1 cellular context compared by ENCODE assay signal in the genomic region with DNA sequence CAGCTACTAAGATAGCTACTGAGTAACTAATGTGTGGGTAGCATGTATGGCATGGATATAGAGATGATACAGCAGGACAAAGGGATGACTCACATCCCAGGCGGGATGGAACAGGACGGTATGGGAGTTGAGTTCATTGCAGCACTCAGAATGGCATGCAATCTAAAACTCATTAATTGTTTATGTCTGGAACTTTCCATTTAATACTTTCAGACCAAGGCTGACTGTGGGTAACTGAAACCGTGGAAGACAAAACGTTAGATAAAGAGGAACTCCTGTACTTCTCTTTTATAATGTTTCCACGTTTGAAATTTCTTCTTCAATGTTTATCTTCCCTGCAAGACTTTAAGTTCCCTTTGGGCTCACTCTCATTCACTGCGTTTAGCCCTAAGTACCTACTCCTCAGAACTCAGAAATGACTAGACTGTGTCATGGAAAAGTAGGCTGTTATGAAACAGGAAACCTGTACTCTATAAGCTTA.
TF ChIP-seq lines count a peak whose summit lies in the region.

No MANE protein-coding gene starts in this region.

TF ChIP-seq in SK-N-SH, 30 proteins besides CTCF, POLR2A, EP300 and RAD21 (continued from another document):
- TF ChIP-seq POLR2AphosphoS5 (IDR thresholded peaks at IDR 0.05; ENCODE audit: low read depth, low read length) (no peak), ELF1 (IDR thresholded peaks at IDR 0.05) (no peak), RFX5 (IDR thresholded peaks at IDR 0.05; ENCODE audit: low read length) (no peak), YY1 (IDR thresholded peaks at IDR 0.05; ENCODE audit: low read depth) (no peak), USF1 (IDR thresholded peaks at IDR 0.05; ENCODE audit: borderline replicate concordance, low read depth) (no peak), GABPA (IDR thresholded peaks at IDR 0.05; ENCODE audit: low read depth) (no peak), EZH2phosphoT487 (IDR thresholded peaks at IDR 0.05; ENCODE audit: borderline replicate concordance, low read depth) (no peak), REST (IDR thresholded peaks at IDR 0.05; ENCODE audit: low read depth, low read length) (no peak), SMC3 (IDR thresholded peaks at IDR 0.05; ENCODE audit: low read depth, low read length) (no peak), JUND (IDR thresholded peaks at IDR 0.05) (peak; percentile 70), TAF1 (IDR thresholded peaks at IDR 0.05; ENCODE audit: borderline replicate concordance, low read depth, low read length) (no peak), NRF1 (IDR thresholded peaks at IDR 0.05; ENCODE audit: low read depth, low read length) (no peak), ZBTB33 (IDR thresholded peaks at IDR 0.05; ENCODE audit: borderline replicate concordance, low read depth) (no peak), FOSL2 (IDR thresholded peaks at IDR 0.05; ENCODE audit: borderline replicate concordance, low read depth) (peak; percentile 89), CHD2 (IDR thresholded peaks at IDR 0.05; ENCODE audit: low read length, partially characterized antibody) (no peak), MXI1 (IDR thresholded peaks at IDR 0.05; ENCODE audit: low read depth, low read length) (no peak), RXRA (IDR thresholded peaks at IDR 0.05; ENCODE audit: borderline replicate concordance, low read depth) (no peak), RCOR1 (IDR thresholded peaks at IDR 0.05; ENCODE audit: low read length) (no peak)
- TF ChIP-seq, protein P1, sequence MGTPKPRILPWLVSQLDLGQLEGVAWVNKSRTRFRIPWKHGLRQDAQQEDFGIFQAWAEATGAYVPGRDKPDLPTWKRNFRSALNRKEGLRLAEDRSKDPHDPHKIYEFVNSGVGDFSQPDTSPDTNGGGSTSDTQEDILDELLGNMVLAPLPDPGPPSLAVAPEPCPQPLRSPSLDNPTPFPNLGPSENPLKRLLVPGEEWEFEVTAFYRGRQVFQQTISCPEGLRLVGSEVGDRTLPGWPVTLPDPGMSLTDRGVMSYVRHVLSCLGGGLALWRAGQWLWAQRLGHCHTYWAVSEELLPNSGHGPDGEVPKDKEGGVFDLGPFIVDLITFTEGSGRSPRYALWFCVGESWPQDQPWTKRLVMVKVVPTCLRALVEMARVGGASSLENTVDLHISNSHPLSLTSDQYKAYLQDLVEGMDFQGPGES (IDR thresholded peaks at IDR 0.05; ENCODE audit: low read depth, low read length), result no peak
- TF ChIP-seq, protein P2, sequence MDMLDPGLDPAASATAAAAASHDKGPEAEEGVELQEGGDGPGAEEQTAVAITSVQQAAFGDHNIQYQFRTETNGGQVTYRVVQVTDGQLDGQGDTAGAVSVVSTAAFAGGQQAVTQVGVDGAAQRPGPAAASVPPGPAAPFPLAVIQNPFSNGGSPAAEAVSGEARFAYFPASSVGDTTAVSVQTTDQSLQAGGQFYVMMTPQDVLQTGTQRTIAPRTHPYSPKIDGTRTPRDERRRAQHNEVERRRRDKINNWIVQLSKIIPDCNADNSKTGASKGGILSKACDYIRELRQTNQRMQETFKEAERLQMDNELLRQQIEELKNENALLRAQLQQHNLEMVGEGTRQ (IDR thresholded peaks at IDR 0.05; ENCODE audit: borderline replicate concordance, low read depth, low read length), result no peak
